Comparison of ENCODE assay signal across 24 cellular contexts in the genomic region with DNA sequence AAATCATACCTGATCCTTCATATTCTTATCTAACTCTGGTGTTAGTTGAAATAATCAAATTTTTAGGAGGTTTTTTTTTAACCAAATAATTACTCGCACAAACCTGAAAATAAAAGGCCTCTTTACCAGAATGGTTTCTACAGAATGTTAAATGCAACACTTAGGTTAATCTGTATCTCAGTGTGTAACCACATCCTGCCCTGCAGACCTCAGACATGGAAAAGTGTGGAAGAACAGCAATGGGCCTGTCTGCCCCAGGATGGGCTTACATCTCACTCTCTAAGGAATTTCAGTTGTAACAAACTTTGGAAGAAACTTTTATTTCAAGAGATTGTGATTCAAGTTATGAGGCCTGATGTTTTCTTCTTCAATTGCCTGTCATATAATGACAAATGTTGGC. TPM values are rescaled to one million over a fixed set of nuclear protein-coding genes. Genes with fewer than 3 reads are reported as not detected.
A peak's percentile ranks its signal among the peaks of the same experiment; 100 is the strongest.
DNase-seq lines count a peak whose midpoint lies in the region; ATAC-seq and TF ChIP-seq lines count a peak whose summit lies in the region.
"Had no signal": no experiment of that assay in that cellular context is flagged by ENCODE, and none has a peak within 500 bp of the region (broad histone marks: within the 10 kb centered on the region; RNA-seq: fewer than 3 reads in every experiment).

No MANE protein-coding gene starts in this region.

- H2AFZ ChIP-seq in parathyroid adenoma (no peak overlapping the region), H9 (ENCODE audit: low read length) (no peak overlapping the region)
- H2AFZ ChIP-seq: hepatocyte had no signal

- no peak for TF ChIP-seq POLR2A in NB4 (IDR thresholded peaks at IDR 0.05; ENCODE audit: extremely low read depth, insufficient read length)

- CTCF ChIA-PET in activated naive CD4-positive, alpha-beta T cell treated with anti-CD3 and anti-CD28 coated beads, Interleukin-2, amount 10 ng/mL, durations not matched to agents 7 days and 5 days (lab: Charles Lee): no interaction called here
- CTCF ChIA-PET in activated CD8-positive, alpha-beta T cell treated with anti-CD3 and anti-CD28 coated beads, Interleukin-2, amount 10 ng/mL, durations not matched to agents 7 days and 5 days (lab: Charles Lee): no interaction called here

- no peak overlapping the region for H2AK5ac ChIP-seq in H9 (ENCODE audit: insufficient read length, low read length)

- no peak overlapping the region for H2BK120ac ChIP-seq in H9 (ENCODE audit: low read depth, low read length, poor library complexity, severe bottlenecking)

- DNase-seq in activated naive CD4-positive, alpha-beta T cell treated with anti-CD3 and anti-CD28 coated beads, Interleukin-2, amount 10 ng/mL, durations not matched to agents 7 days and 5 days: peak; percentile 31
- DNase-seq in activated naive CD4-positive, alpha-beta T cell (lab: John Stamatoyannopoulos, UW): no peak
- DNase-seq in NB4 (ENCODE audit: low read depth) (peak; percentile 12), H9 (no peak)
- DNase-seq in activated CD8-positive, alpha-beta T cell treated with anti-CD3 and anti-CD28 coated beads, Interleukin-2, amount 10 ng/mL, durations not matched to agents 7 days and 5 days: peak; percentile 43
- no peak for DNase-seq in stimulated activated naive CD4-positive, alpha-beta T cell (lab: John Stamatoyannopoulos, UW)
- DNase-seq: activated naive CD8-positive, alpha-beta T cell treated with anti-CD3 and anti-CD28 coated beads, Interleukin-2, amount 10 ng/mL, durations not matched to agents 7 days and 5 days; activated T-cell treated with anti-CD3 and anti-CD28 coated beads, Interleukin-2, amount 50 U/mL, for 24 hours; body of pancreas; C1 segment of cervical spinal cord; Calu3; EL; HCEC 1CT; mucosa of descending colon; NCI-H1694; nephron progenitor cell; posterior cingulate gyrus; SHP77 treated with DMSO at 0.1 percent for 48 hours had no signal

- no peaks in the 10 kb centered on the region for H3K36me3 ChIP-seq in parathyroid adenoma (ENCODE audit: control insufficient read depth, insufficient read depth, low read length)
- H3K36me3 ChIP-seq: suprapubic skin had no signal

- H2BK5ac ChIP-seq in H9 (ENCODE audit: insufficient read length, low read length): no peak overlapping the region

- no peaks in the 10 kb centered on the region for H3K27me3 Mint-ChIP-seq in activated naive CD4-positive, alpha-beta T cell treated with anti-CD3 and anti-CD28 coated beads, Interleukin-2, amount 10 ng/mL, durations not matched to agents 7 days and 5 days
- peaks cover 4% of the 10 kb centered on the region for H3K27me3 Mint-ChIP-seq in activated CD8-positive, alpha-beta T cell treated with anti-CD3 and anti-CD28 coated beads, Interleukin-2, amount 10 ng/mL, durations not matched to agents 7 days and 5 days (ENCODE audit: low read depth)
- no peaks in the 10 kb centered on the region; the same call in 1 of the 2 replicates for H3K27me3 Mint-ChIP-seq in H9 (ENCODE audit: low read depth)
- H3K27me3 Mint-ChIP-seq: activated T-cell treated with anti-CD3 and anti-CD28 coated beads, Interleukin-2, amount 50 U/mL, for 24 hours had no signal

- H3K79me2 ChIP-seq in parathyroid adenoma (no peaks in the 10 kb centered on the region), H9 (ENCODE audit: insufficient read depth, low read length) (no peaks in the 10 kb centered on the region)
- H3K79me2 ChIP-seq: hepatocyte had no signal

- no peaks in the 10 kb centered on the region for H3K79me1 ChIP-seq in H9 (ENCODE audit: insufficient read depth, low read depth, low read length, poor library complexity, severe bottlenecking)

- H3K23me2 ChIP-seq in H9 (ENCODE audit: insufficient read length, low read depth, low read length, poor library complexity, severe bottlenecking): no peaks in the 10 kb centered on the region

- WGBS in H9 (ENCODE audit: extremely low coverage, insufficient read length, low lambda C conversion rate): no CpG with 5 or more reads among the region's 1 CpG

- H3K4ac ChIP-seq in H9 (ENCODE audit: low read depth, low read length): no peak overlapping the region

- no peak overlapping the region for H3K23ac ChIP-seq in H9 (ENCODE audit: insufficient read length, low read depth, low read length)

- peaks cover 17% of the 10 kb centered on the region for H3K4me1 Mint-ChIP-seq in activated naive CD4-positive, alpha-beta T cell treated with anti-CD3 and anti-CD28 coated beads, Interleukin-2, amount 10 ng/mL, durations not matched to agents 7 days and 5 days
- H3K4me1 Mint-ChIP-seq in activated CD8-positive, alpha-beta T cell treated with anti-CD3 and anti-CD28 coated beads, Interleukin-2, amount 10 ng/mL, durations not matched to agents 7 days and 5 days (ENCODE audit: low read depth): peaks cover 19% of the 10 kb centered on the region
- H3K4me1 Mint-ChIP-seq in H9: no peaks in the 10 kb centered on the region

- H3K4me3 Mint-ChIP-seq in activated naive CD4-positive, alpha-beta T cell treated with anti-CD3 and anti-CD28 coated beads, Interleukin-2, amount 10 ng/mL, durations not matched to agents 7 days and 5 days: no peak overlapping the region
- no peak overlapping the region for H3K4me3 Mint-ChIP-seq in activated CD8-positive, alpha-beta T cell treated with anti-CD3 and anti-CD28 coated beads, Interleukin-2, amount 10 ng/mL, durations not matched to agents 7 days and 5 days
- no peak overlapping the region for H3K4me3 Mint-ChIP-seq in H9
- H3K4me3 Mint-ChIP-seq: activated naive CD8-positive, alpha-beta T cell treated with anti-CD3 and anti-CD28 coated beads, Interleukin-2, amount 10 ng/mL, durations not matched to agents 7 days and 5 days; activated T-cell treated with anti-CD3 and anti-CD28 coated beads, Interleukin-2, amount 50 U/mL, for 24 hours; nephron progenitor cell had no signal

- H3K4me2 ChIP-seq in parathyroid adenoma (ENCODE audit: low read length): no peak overlapping the region
- H3K4me2 ChIP-seq in H9 (ENCODE audit: insufficient read depth, insufficient read length, low read length): no peak overlapping the region
- H3K4me2 ChIP-seq: KMS-11 had no signal

- no peak overlapping the region for H4K5ac ChIP-seq in H9 (ENCODE audit: insufficient read length, low read depth, low read length)

- no peak overlapping the region for H3K14ac ChIP-seq in H9 (ENCODE audit: insufficient read depth, low read length)

- H2BK15ac ChIP-seq in H9 (ENCODE audit: low read depth, low read length): no peak overlapping the region

- no peaks in the 10 kb centered on the region for H3K9me3 Mint-ChIP-seq in activated naive CD4-positive, alpha-beta T cell treated with anti-CD3 and anti-CD28 coated beads, Interleukin-2, amount 10 ng/mL, durations not matched to agents 7 days and 5 days
- no peaks in the 10 kb centered on the region for H3K9me3 Mint-ChIP-seq in activated CD8-positive, alpha-beta T cell treated with anti-CD3 and anti-CD28 coated beads, Interleukin-2, amount 10 ng/mL, durations not matched to agents 7 days and 5 days (ENCODE audit: insufficient read depth)
- no peaks in the 10 kb centered on the region for H3K9me3 Mint-ChIP-seq in H9
- H3K9me3 Mint-ChIP-seq: activated naive CD8-positive, alpha-beta T cell treated with anti-CD3 and anti-CD28 coated beads, Interleukin-2, amount 10 ng/mL, durations not matched to agents 7 days and 5 days; activated T-cell treated with anti-CD3 and anti-CD28 coated beads, Interleukin-2, amount 50 U/mL, for 24 hours had no signal

- no peak overlapping the region for H3T11ph ChIP-seq in H9 (ENCODE audit: low read length)

- no peaks in the 10 kb centered on the region for H3K27me3 ChIP-seq in parathyroid adenoma (ENCODE audit: control insufficient read depth, insufficient read depth, low read length)
- no peaks in the 10 kb centered on the region for H3K27me3 ChIP-seq in H9 (ENCODE audit: insufficient read depth, low read length)
- H3K27me3 ChIP-seq: body of pancreas, hepatocyte, suprapubic skin had no signal

- no peak for ATAC-seq in activated CD8-positive, alpha-beta T cell treated with anti-CD3 and anti-CD28 coated beads, Interleukin-2, amount 10 ng/mL, durations not matched to agents 7 days and 5 days
- ATAC-seq in HG02763 (IDR thresholded peaks at IDR 0.05; ENCODE audit: unreplicated experiment): no peak
- ATAC-seq: body of pancreas, mucosa of descending colon, sciatic nerve had no signal

- H4K20me1 ChIP-seq in H9 (ENCODE audit: control insufficient read depth, insufficient read depth, insufficient read length): no peaks in the 10 kb centered on the region

- no peak for TF ChIP-seq CTCF in NB4 (IDR thresholded peaks at IDR 0.05; ENCODE audit: low read depth, low read length)
- TF ChIP-seq CTCF in parathyroid adenoma (IDR thresholded peaks at IDR 0.05): no peak
- no peak for TF ChIP-seq CTCF in H9 (conservative IDR thresholded peaks at IDR 0.05)

- no peaks in the 10 kb centered on the region for H3K36me3 Mint-ChIP-seq in activated naive CD4-positive, alpha-beta T cell treated with anti-CD3 and anti-CD28 coated beads, Interleukin-2, amount 10 ng/mL, durations not matched to agents 7 days and 5 days
- H3K36me3 Mint-ChIP-seq in activated CD8-positive, alpha-beta T cell treated with anti-CD3 and anti-CD28 coated beads, Interleukin-2, amount 10 ng/mL, durations not matched to agents 7 days and 5 days (ENCODE audit: low read depth): no peaks in the 10 kb centered on the region
- no peaks in the 10 kb centered on the region for H3K36me3 Mint-ChIP-seq in H9 (ENCODE audit: insufficient read depth in 1 of 3, low read depth in 3 of 3)
- H3K36me3 Mint-ChIP-seq: activated naive CD8-positive, alpha-beta T cell treated with anti-CD3 and anti-CD28 coated beads, Interleukin-2, amount 10 ng/mL, durations not matched to agents 7 days and 5 days had no signal

- H4K8ac ChIP-seq in H9 (replicated peaks; ENCODE audit: insufficient read length, low read depth, low read length): no peak overlapping the region

- H3K4me3 ChIP-seq in NB4 (ENCODE audit: low read depth, low read length) (no peak overlapping the region), parathyroid adenoma (ENCODE audit: low read depth, low read length) (no peak overlapping the region)
- H3K4me3 ChIP-seq: body of pancreas, hepatocyte, mucosa of descending colon, suprapubic skin had no signal

- no peak overlapping the region for H2BK12ac ChIP-seq in H9 (ENCODE audit: insufficient read length, low read depth, low read length)

- no peak overlapping the region for H3K27ac Mint-ChIP-seq in activated naive CD4-positive, alpha-beta T cell treated with anti-CD3 and anti-CD28 coated beads, Interleukin-2, amount 10 ng/mL, durations not matched to agents 7 days and 5 days
- no peak overlapping the region for H3K27ac Mint-ChIP-seq in activated CD8-positive, alpha-beta T cell treated with anti-CD3 and anti-CD28 coated beads, Interleukin-2, amount 10 ng/mL, durations not matched to agents 7 days and 5 days
- no peak overlapping the region for H3K27ac Mint-ChIP-seq in H9
- H3K27ac Mint-ChIP-seq: activated naive CD8-positive, alpha-beta T cell treated with anti-CD3 and anti-CD28 coated beads, Interleukin-2, amount 10 ng/mL, durations not matched to agents 7 days and 5 days; activated T-cell treated with anti-CD3 and anti-CD28 coated beads, Interleukin-2, amount 50 U/mL, for 24 hours; nephron progenitor cell had no signal

- H2BK20ac ChIP-seq in H9 (ENCODE audit: low read depth, low read length, poor library complexity, severe bottlenecking): no peak overlapping the region

- no peak overlapping the region for H3K56ac ChIP-seq in H9 (ENCODE audit: insufficient read length, low read depth, low read length)

- H3K27ac ChIP-seq in parathyroid adenoma (peak overlapping the region; percentile 17), H9 (ENCODE audit: insufficient read length, low read depth, low read length) (no peak overlapping the region)
- H3K27ac ChIP-seq: body of pancreas, hepatocyte, KMS-11, suprapubic skin had no signal

- POLR2A ChIA-PET in activated CD8-positive, alpha-beta T cell treated with anti-CD3 and anti-CD28 coated beads, Interleukin-2, amount 10 ng/mL, durations not matched to agents 7 days and 5 days (lab: Charles Lee): no interaction called here

- no peak overlapping the region for H3K18ac ChIP-seq in H9 (ENCODE audit: insufficient read length, low read depth, low read length)

- H4K91ac ChIP-seq in H9 (ENCODE audit: insufficient read length, low read depth, low read length): no peak overlapping the region

- no peak overlapping the region for H3K9ac ChIP-seq in parathyroid adenoma
- no peak overlapping the region for H3K9ac ChIP-seq in H9 (ENCODE audit: extremely low read depth, insufficient read length, low read length)
- H3K9ac ChIP-seq: KMS-11 had no signal

- H3K9me3 ChIP-seq in parathyroid adenoma (ENCODE audit: control insufficient read depth, low read length) (no peaks in the 10 kb centered on the region), H9 (ENCODE audit: control insufficient read depth, low read depth, low read length) (no peaks in the 10 kb centered on the region)
- H3K9me3 ChIP-seq: body of pancreas, mucosa of descending colon, suprapubic skin had no signal

- H3K4me1 ChIP-seq in parathyroid adenoma: peaks cover 12% of the 10 kb centered on the region
- H3K4me1 ChIP-seq in H9 (ENCODE audit: insufficient read depth, low read length): no peaks in the 10 kb centered on the region
- H3K4me1 ChIP-seq: body of pancreas, suprapubic skin had no signal

RNA-seq across cellular contexts. Expression of a gene that starts 32.5 kb away (rescaled TPM):
- total RNA-seq in activated CD8-positive, alpha-beta T cell treated with anti-CD3 and anti-CD28 coated beads, Interleukin-2, amount 10 ng/mL, durations not matched to agents 7 days and 5 days: 10 to 100 TPM; 22.5 to 24.1 TPM
- 44.8 and 45.1 TPM in 2 replicates for total RNA-seq in H9 (2021)

Comparison
In these comparisons a context has a peak if more than half of its experiments do, and no peak if none do; other contexts are left out.
1. DNase-seq: peak in activated naive CD4-positive, alpha-beta T cell treated with anti-CD3 and anti-CD28 coated beads, Interleukin-2, amount 10 ng/mL, durations not matched to agents 7 days and 5 days (single experiment), NB4 (single experiment) and activated CD8-positive, alpha-beta T cell treated with anti-CD3 and anti-CD28 coated beads, Interleukin-2, amount 10 ng/mL, durations not matched to agents 7 days and 5 days (single experiment); none in activated naive CD4-positive, alpha-beta T cell (0 of 4), stimulated activated naive CD4-positive, alpha-beta T cell (0 of 6) and H9 (single experiment).